In genomic region chr14:55582741-55583140, GRCh38 we compare ENCODE assay signal across 1 cellular context.
TF ChIP-seq lines count a peak whose summit lies in the region.

No MANE protein-coding gene starts in this region.

TF ChIP-seq in HepG2, 621 proteins besides CTCF, POLR2A, EP300 and RAD21 (continued from another document):
- no peak for TF ChIP-seq ARID5B (CRISPR knock-in tag; IDR thresholded peaks at IDR 0.05)
